In genomic region chr6:154445417-154445816, GRCh38 we compare ENCODE assay signal across 26 cellular contexts.
"Had no signal": no experiment of that assay in that cellular context is flagged by ENCODE, and none has a peak within 500 bp of the region (broad histone marks: within the 10 kb centered on the region; RNA-seq: fewer than 3 reads in every experiment).

No MANE protein-coding gene starts in this region.

- H3K4me3 ChIP-seq: gastroesophageal sphincter, heart left ventricle, left lung, prostate gland, skin epidermis, spleen, testis, transverse colon, vagina had no signal

- H3K27ac ChIP-seq: epithelial cell of prostate, foreskin keratinocyte, left lung, prostate gland, skin epidermis, spleen, testis, vagina had no signal

- H3K9me3 ChIP-seq: gastroesophageal sphincter, heart left ventricle, left lung, prostate gland, spleen, testis, transverse colon, vagina had no signal

- ATAC-seq: esophagus mucosa; foreskin keratinocyte; gastroesophageal sphincter; heart left ventricle; left cardiac atrium; left lung; natural killer cell treated with Interleukin-12 subunit alpha and Interleukin-12 subunit beta and Interleukin-15 and Interleukin-18, amount 100 ng/mL, for 72 hours; right cardiac atrium; stimulated activated memory B cell treated with anti-CD40 and anti-IgM and Interleukin-4, amounts not matched to agents 10 μg/mL and 1 μg/mL and 100 μg/mL, for 72 hours; stimulated activated naive CD8-positive, alpha-beta T cell treated with anti-CD3 and anti-CD28 coated beads, Interleukin-15, Interleukin-2, amounts not matched to agents 100 U/mL and 50 U/mL, for 24 hours had no signal

- H3K9me3 Mint-ChIP-seq: dendritic cell treated with granulocyte-macrophage colony-stimulating factor and Interleukin-4, amounts not matched to agents 40 ng/mL and 50 ng/mL, for 4 days; natural killer cell treated with Interleukin-12 subunit alpha and Interleukin-12 subunit beta and Interleukin-15 and Interleukin-18, amount 100 ng/mL, for 72 hours; stimulated activated memory B cell treated with anti-CD40 and anti-IgM and Interleukin-4, amounts not matched to agents 10 μg/mL and 1 μg/mL and 100 μg/mL, for 72 hours had no signal

- H3K4me1 ChIP-seq: foreskin keratinocyte, prostate gland had no signal

- H3K27ac Mint-ChIP-seq: dendritic cell treated with granulocyte-macrophage colony-stimulating factor and Interleukin-4, amounts not matched to agents 40 ng/mL and 50 ng/mL, for 4 days; endodermal cell; naive B cell; natural killer cell treated with Interleukin-12 subunit alpha and Interleukin-12 subunit beta and Interleukin-15 and Interleukin-18, amount 100 ng/mL, for 72 hours; stimulated activated memory B cell treated with anti-CD40 and anti-IgM and Interleukin-4, amounts not matched to agents 10 μg/mL and 1 μg/mL and 100 μg/mL, for 72 hours had no signal

- H3K36me3 Mint-ChIP-seq: naive B cell; natural killer cell treated with Interleukin-12 subunit alpha and Interleukin-12 subunit beta and Interleukin-15 and Interleukin-18, amount 100 ng/mL, for 72 hours; stimulated activated memory B cell treated with anti-CD40 and anti-IgM and Interleukin-4, amounts not matched to agents 10 μg/mL and 1 μg/mL and 100 μg/mL, for 72 hours had no signal

- DNase-seq: effector CD8-positive, alpha-beta T cell; endodermal cell; foreskin keratinocyte; heart left ventricle; hippocampal formation; left cardiac atrium; left lung; mesendoderm; naive B cell; nucleus accumbens; right cardiac atrium; spleen; stimulated activated CD4-positive, alpha-beta T cell treated with anti-CD3 and anti-CD28 coated beads, Interleukin-4, amount 100 ng/mL, for 4 hours; stimulated activated naive CD8-positive, alpha-beta T cell treated with anti-CD3 and anti-CD28 coated beads, Interleukin-15, Interleukin-2, amounts not matched to agents 100 U/mL and 50 U/mL, for 24 hours; substantia nigra; testis; transverse colon had no signal

- H3K4me1 Mint-ChIP-seq: naive B cell; stimulated activated memory B cell treated with anti-CD40 and anti-IgM and Interleukin-4, amounts not matched to agents 10 μg/mL and 1 μg/mL and 100 μg/mL, for 72 hours had no signal

- H3K36me3 ChIP-seq: left lung, prostate gland, vagina had no signal

- H3K27me3 Mint-ChIP-seq: dendritic cell treated with granulocyte-macrophage colony-stimulating factor and Interleukin-4, amounts not matched to agents 40 ng/mL and 50 ng/mL, for 4 days; naive B cell had no signal

- H3K4me3 Mint-ChIP-seq: dendritic cell treated with granulocyte-macrophage colony-stimulating factor and Interleukin-4, amounts not matched to agents 40 ng/mL and 50 ng/mL, for 4 days; endodermal cell; naive B cell; natural killer cell treated with Interleukin-12 subunit alpha and Interleukin-12 subunit beta and Interleukin-15 and Interleukin-18, amount 100 ng/mL, for 72 hours; stimulated activated memory B cell treated with anti-CD40 and anti-IgM and Interleukin-4, amounts not matched to agents 10 μg/mL and 1 μg/mL and 100 μg/mL, for 72 hours had no signal

- H3K27me3 ChIP-seq: foreskin keratinocyte, gastroesophageal sphincter, heart left ventricle, left lung, spleen, testis, transverse colon, vagina had no signal
